In genomic region chr2:66432801-66433694, GRCh38 we compare ENCODE assay signal across 7 cellular contexts. TPM values are rescaled to one million over a fixed set of nuclear protein-coding genes. Genes with fewer than 3 reads are reported as not detected.
DNase-seq lines count a peak whose midpoint lies in the region; ATAC-seq and TF ChIP-seq lines count a peak whose summit lies in the region.

No MANE protein-coding gene starts in this region.

- H3K27me3 Mint-ChIP-seq in T-cell: peaks cover 72 to 79% of the 10 kb centered on the region in 2 donors
- peaks cover 19% of the 10 kb centered on the region for H3K27me3 Mint-ChIP-seq in endothelial cell (ENCODE audit: unreplicated experiment)

- peak overlapping the region; percentile 54 to 76 (median 64) for H3K4me3 ChIP-seq in right lobe of liver

- intact Hi-C loops in right lobe of liver (cut with DNase I): loop anchor here (5.0 kb wide), 2 partner anchors 139 to 144 kb away; no protein-coding TSS in a partner anchor

- H3K4me1 ChIP-seq in right lobe of liver: peaks cover 0 to 14% (median 0%) of the 10 kb centered on the region in 4 donors

- DNase-seq in GDM1 (lab: John Stamatoyannopoulos, UW) (peak; percentile 76), NCI-H1436 (lab: John Stamatoyannopoulos, UW) (peak; percentile 94), T-cell (peak in 2 of 34 experiments; percentile 4 to 21), endothelial cell (ENCODE audit: low spot score) (peak; percentile 89), right lobe of liver (peak; percentile 90 to 92 (median 90))
- DNase-seq in stimulated activated naive CD8-positive, alpha-beta T cell treated with anti-CD3 and anti-CD28 coated beads, Interleukin-15, Interleukin-2, amounts not matched to agents 100 U/mL and 50 U/mL, for 24 hours: no peak

- no peaks in the 10 kb centered on the region for H3K36me3 Mint-ChIP-seq in T-cell
- no peaks in the 10 kb centered on the region for H3K36me3 Mint-ChIP-seq in endothelial cell (ENCODE audit: low read depth, unreplicated experiment)

- H3K36me3 ChIP-seq in right lobe of liver: no peaks in the 10 kb centered on the region

- no peak for TF ChIP-seq POLR2A in right lobe of liver (IDR thresholded peaks at IDR 0.05)

- POLR2A ChIA-PET in T-cell (lab: Charles Lee): no interaction called here

- H3K4me1 Mint-ChIP-seq in T-cell: peaks cover 35 to 39% (median 35%) of the 10 kb centered on the region in 3 donors
- peaks cover 22% of the 10 kb centered on the region for H3K4me1 Mint-ChIP-seq in endothelial cell (ENCODE audit: unreplicated experiment)

- TF ChIP-seq CTCF in endothelial cell (IDR thresholded peaks at IDR 0.05; ENCODE audit: unreplicated experiment): no peak
- no peak for TF ChIP-seq CTCF in right lobe of liver (IDR thresholded peaks at IDR 0.05)

- peak overlapping the region; percentile 32 to 69 (median 68) for H3K4me3 Mint-ChIP-seq in T-cell
- peak overlapping the region; percentile 94 for H3K4me3 Mint-ChIP-seq in endothelial cell (ENCODE audit: unreplicated experiment)

- CTCF ChIA-PET in T-cell (lab: Charles Lee): no interaction called here

- WGBS in right lobe of liver (ENCODE audit: insufficient coverage, low coverage, low lambda C conversion rate, missing lambda C conversion rate): 0% methylated on average over 28 of the region's 51 CpGs

- peak overlapping the region; percentile 80 to 89 (median 87) for H3K27ac ChIP-seq in right lobe of liver

- H3K27me3 ChIP-seq in right lobe of liver: peaks cover 0 to under 1% of the 10 kb centered on the region in 2 donors

- H3K27ac Mint-ChIP-seq in T-cell (no peak overlapping the region), endothelial cell (ENCODE audit: unreplicated experiment) (peak overlapping the region; percentile 98)

- peaks cover 0 to 2% (median 0%) of the 10 kb centered on the region in 3 donors for H3K9me3 Mint-ChIP-seq in T-cell
- no peaks in the 10 kb centered on the region for H3K9me3 Mint-ChIP-seq in endothelial cell (ENCODE audit: unreplicated experiment)

- ATAC-seq in T-cell (replicated peaks in 1 of 4): no peak
- peak; percentile 76 to 84 (median 79) for ATAC-seq in right lobe of liver
- ATAC-seq in stimulated activated naive CD8-positive, alpha-beta T cell treated with anti-CD3 and anti-CD28 coated beads, Interleukin-15, Interleukin-2, amounts not matched to agents 100 U/mL and 50 U/mL, for 24 hours: peak; percentile 30
- ATAC-seq in GM19395 (IDR thresholded peaks at IDR 0.05; ENCODE audit: unreplicated experiment): no peak

- no peaks in the 10 kb centered on the region for H3K9me3 ChIP-seq in right lobe of liver

RNA-seq across cellular contexts. Expression of gene MEIS1, which starts 1.9 kb away (rescaled TPM):
- 1 to 10 TPM in 2 of 5 donors, under 1 TPM in 3; 0.32 to 3.4 (median 0.90) TPM for total RNA-seq in T-cell
- total RNA-seq in endothelial cell (ENCODE audit: unreplicated experiment): 13.3 TPM
- 1 to 10 TPM; 3.1 to 8.8 (median 4.2) TPM for total RNA-seq in right lobe of liver

Comparison
In these comparisons a context has a peak if more than half of its experiments do, and no peak if none do; other contexts are left out.
1. ATAC-seq: peak in right lobe of liver (4 of 4) and stimulated activated naive CD8-positive, alpha-beta T cell treated with anti-CD3 and anti-CD28 coated beads, Interleukin-15, Interleukin-2, amounts not matched to agents 100 U/mL and 50 U/mL, for 24 hours (single experiment); none in T-cell (0 of 4) and GM19395 (single experiment).